In genomic region chr19:46862974-46863632, GRCh38 we compare ENCODE assay signal across 10 cellular contexts. TPM values are rescaled to one million over a fixed set of nuclear protein-coding genes. Genes with fewer than 3 reads are reported as not detected.
A peak's percentile ranks its signal among the peaks of the same experiment; 100 is the strongest.
DNase-seq lines count a peak whose midpoint lies in the region; ATAC-seq and TF ChIP-seq lines count a peak whose summit lies in the region.
"Had no signal": no experiment of that assay in that cellular context is flagged by ENCODE, and none has a peak within 500 bp of the region (broad histone marks: within the 10 kb centered on the region; RNA-seq: fewer than 3 reads in every experiment).

No MANE protein-coding gene starts in this region.

- ATAC-seq in natural killer cell = no peak
- ATAC-seq in GM18867 (IDR thresholded peaks at IDR 0.05; ENCODE audit: unreplicated experiment) = no peak
- ATAC-seq: activated CD8-positive, alpha-beta T cell treated with anti-CD3 and anti-CD28 coated beads for 36 hours had no signal

- H3K4me3 ChIP-seq in esophagus (ENCODE audit: low read depth in 1 of 2, low read length in 2 of 2) (peak overlapping the region in 1 of 2 donors; percentile 15), sigmoid colon (peak overlapping the region in 3 of 4 donors; percentile 75 to 99 (median 90))

- no peaks in the 10 kb centered on the region for H3K27me3 Mint-ChIP-seq in natural killer cell (ENCODE audit: low read depth in 2 of 2)
- H3K27me3 Mint-ChIP-seq: activated CD8-positive, alpha-beta T cell treated with anti-CD3 and anti-CD28 coated beads for 36 hours had no signal

- WGBS in esophagus, 2 donors = 35 to 38% methylated on average over 4 of the region's 4 CpGs
- 52 to 57% methylated on average over 4 of the region's 4 CpGs for WGBS in sigmoid colon, 2 donors

- no peak overlapping the region for H3K4me3 Mint-ChIP-seq in natural killer cell
- H3K4me3 Mint-ChIP-seq: activated CD8-positive, alpha-beta T cell treated with anti-CD3 and anti-CD28 coated beads for 36 hours had no signal

- H3K27me3 ChIP-seq in esophagus (ENCODE audit: control insufficient read depth in 1 of 2, insufficient read depth in 2 of 2, low read length in 2 of 2) (no peaks in the 10 kb centered on the region), sigmoid colon (no peaks in the 10 kb centered on the region)

- H3K36me3 ChIP-seq in esophagus (ENCODE audit: control insufficient read depth in 2 of 2, insufficient read depth in 2 of 2, low read length in 1 of 2) = peaks cover 0 to 2% of the 10 kb centered on the region in 2 donors
- no peaks in the 10 kb centered on the region for H3K36me3 ChIP-seq in sigmoid colon

- TF ChIP-seq POLR2A in sigmoid colon (IDR thresholded peaks at IDR 0.05) = no peak

- no peaks in the 10 kb centered on the region for H3K36me3 Mint-ChIP-seq in natural killer cell

- intact Hi-C loops in sigmoid colon (cut with DNase I) = loop anchor here (5.0 kb wide), 2 partner anchors 49 to 249 kb away; partner anchors contain the start of gene ZC3H4
- intact Hi-C loops in natural killer cell (cut with micrococcal nuclease) = loop anchor here (5.0 kb wide), 1 partner anchor 114 kb away; no protein-coding TSS in a partner anchor

- TF ChIP-seq EP300 in sigmoid colon (IDR thresholded peaks at IDR 0.05) = no peak

- H3K9me3 ChIP-seq in esophagus (ENCODE audit: control insufficient read depth in 2 of 2, insufficient read depth in 1 of 2, low read depth in 1 of 2, low read length in 1 of 2) (no peaks in the 10 kb centered on the region), sigmoid colon (no peaks in the 10 kb centered on the region)

- H3K27ac ChIP-seq in esophagus (ENCODE audit: low read depth in 2 of 2, low read length in 1 of 2) (peak overlapping the region; percentile 15 to 62), sigmoid colon (peak overlapping the region; percentile 95 to 99 (median 97))

- peaks cover 25 to 27% of the 10 kb centered on the region in 2 donors for H3K4me1 Mint-ChIP-seq in natural killer cell

- DNase-seq in ELF-1 (ENCODE audit: low read depth, low spot score) = peak; percentile 55
- DNase-seq in NCI-H69 (lab: John Stamatoyannopoulos, UW) = peak; percentile 54
- DNase-seq in sigmoid colon = peak; percentile 40
- DNase-seq in natural killer cell = no peak
- DNase-seq in T-helper 2 cell = no peak
- DNase-seq in H4 (ENCODE audit: low spot score) = no peak
- DNase-seq: activated CD8-positive, alpha-beta T cell treated with anti-CD3 and anti-CD28 coated beads for 36 hours; glutamatergic neuron had no signal

- no peak overlapping the region for H3K27ac Mint-ChIP-seq in natural killer cell
- H3K27ac Mint-ChIP-seq: activated CD8-positive, alpha-beta T cell treated with anti-CD3 and anti-CD28 coated beads for 36 hours had no signal

- H3K9me3 Mint-ChIP-seq in natural killer cell = no peaks in the 10 kb centered on the region
- H3K9me3 Mint-ChIP-seq: activated CD8-positive, alpha-beta T cell treated with anti-CD3 and anti-CD28 coated beads for 36 hours had no signal

- H3K4me1 ChIP-seq in esophagus (ENCODE audit: control insufficient read depth in 2 of 2, insufficient read depth in 2 of 2, low read length in 1 of 2) (peaks cover 4 to 18% of the 10 kb centered on the region in 2 donors), sigmoid colon (peaks cover 0 to 70% (median 66%) of the 10 kb centered on the region in 4 donors)

- TF ChIP-seq CTCF in sigmoid colon (IDR thresholded peaks at IDR 0.05) = no peak
- no peak for TF ChIP-seq CTCF in natural killer cell (IDR thresholded peaks at IDR 0.05)

RNA-seq across cellular contexts. Expression of gene ARHGAP35, which starts 2.3 kb away (rescaled TPM):
- 10 to 100 TPM in 1 of 2 donors, 1 to 10 TPM in 1; 9.6 to 15.2 TPM for polyA plus RNA-seq in esophagus
- 10 to 100 TPM; 33.9 to 55.7 (median 36.7) TPM for total RNA-seq in sigmoid colon
- 10 to 100 TPM; 11.4 to 35.6 (median 20.3) TPM for polyA plus RNA-seq in sigmoid colon
- total RNA-seq in natural killer cell = 10 to 100 TPM; 40.2 to 66.2 (median 48.5) TPM
- 24.0 and 27.1 TPM in 2 replicates for total RNA-seq in H4 (2014; rRNA removed; shearing (Covaris generic))

RNA-seq across cellular contexts. Expression of gene AP2S1, which starts 12.5 kb away (rescaled TPM):
- polyA plus RNA-seq in esophagus (100 to 1,000 TPM in 1 of 2 donors, 10 to 100 TPM in 1; 71.2 to 157 TPM), sigmoid colon (100 to 1,000 TPM; 139 to 167 (median 163) TPM)
- total RNA-seq in sigmoid colon (10 to 100 TPM; 52.4 to 84.3 (median 73.0) TPM), natural killer cell (10 to 100 TPM; 45.0 to 49.1 (median 45.4) TPM)
- 363 and 394 TPM in 2 replicates for total RNA-seq in H4 (2014; rRNA removed; shearing (Covaris generic))

Comparison
In these comparisons a context has a peak if more than half of its experiments do, and no peak if none do; other contexts are left out.
1. DNase-seq: peak in ELF-1 (single experiment), NCI-H69 (single experiment) and sigmoid colon (single experiment); none in natural killer cell (single experiment), T-helper 2 cell (0 of 5) and H4 (single experiment).